In the genomic region with DNA sequence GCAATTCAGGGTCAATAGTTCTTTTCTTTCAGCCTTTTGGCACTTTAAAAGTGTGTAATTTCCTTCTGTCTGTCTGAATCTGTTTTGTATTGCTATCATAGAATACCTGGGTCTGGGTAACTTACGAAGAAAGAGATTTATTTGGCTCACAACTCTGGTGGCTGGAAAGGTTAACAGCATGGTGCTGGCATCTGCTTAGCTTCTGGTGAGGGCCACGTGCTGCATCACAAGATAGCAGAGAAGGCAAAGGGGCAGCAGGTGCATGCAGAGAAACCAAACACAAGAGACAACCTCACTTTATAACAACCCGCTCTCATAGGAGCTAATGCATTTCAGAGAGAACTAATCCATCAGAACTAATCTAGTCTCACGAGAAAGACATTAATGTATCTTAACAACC, we compare ENCODE assay signal across 17 cellular contexts. TPM values are rescaled to one million over a fixed set of nuclear protein-coding genes. Genes with fewer than 3 reads are reported as not detected.
"Had no signal": no experiment of that assay in that cellular context is flagged by ENCODE, and none has a peak within 500 bp of the region (broad histone marks: within the 10 kb centered on the region; RNA-seq: fewer than 3 reads in every experiment).

No MANE protein-coding gene starts in this region.

- H3K4me3 ChIP-seq: lower lobe of right lung, spleen, testis, upper lobe of left lung had no signal

- H3K9me3 ChIP-seq: lower lobe of right lung, spleen, testis, upper lobe of left lung had no signal

- DNase-seq: activated CD4-positive, alpha-beta T cell treated with anti-CD3 and anti-CD28 coated beads, Interleukin-2, amount 10 ng/mL, durations not matched to agents 7 days and 5 days; activated CD8-positive, alpha-beta T cell treated with anti-CD3 and anti-CD28 coated beads, Interleukin-2, amount 10 ng/mL, durations not matched to agents 7 days and 5 days; activated naive CD4-positive, alpha-beta T cell treated with Interleukin-2 at 50 U/mL for 16 hours; activated naive CD8-positive, alpha-beta T cell treated with anti-CD3 and anti-CD28 coated beads, Interleukin-2, amount 10 ng/mL, durations not matched to agents 7 days and 5 days; activated T-cell treated with anti-CD3 and anti-CD28 coated beads, Interleukin-2, amount 50 U/mL, for 24 hours; amygdala; caudate nucleus; effector memory CD8-positive, alpha-beta T cell; left colon; lower lobe of right lung; retina; spleen; stimulated activated CD4-positive, alpha-beta T cell treated with anti-CD3 and anti-CD28 coated beads, Interleukin-4, amount 100 ng/mL, for 4 hours; T1000; testis; upper lobe of left lung had no signal

- H3K27me3 ChIP-seq: testis, upper lobe of left lung had no signal

- H3K27ac ChIP-seq: lower lobe of right lung, spleen, testis, upper lobe of left lung had no signal

- H3K4me1 ChIP-seq: lower lobe of right lung, spleen, testis, upper lobe of left lung had no signal

- H3K36me3 ChIP-seq: lower lobe of right lung, spleen, upper lobe of left lung had no signal

RNA-seq across cellular contexts. Expression of a gene that starts 18.8 kb away (rescaled TPM):
- total RNA-seq: activated CD4-positive, alpha-beta T cell treated with anti-CD3 and anti-CD28 coated beads, Interleukin-2, amount 10 ng/mL, durations not matched to agents 7 days and 5 days; activated CD8-positive, alpha-beta T cell treated with anti-CD3 and anti-CD28 coated beads, Interleukin-2, amount 10 ng/mL, durations not matched to agents 7 days and 5 days; activated naive CD8-positive, alpha-beta T cell treated with anti-CD3 and anti-CD28 coated beads, Interleukin-2, amount 10 ng/mL, durations not matched to agents 7 days and 5 days; activated T-helper 2 cell treated with anti-CD3 and anti-CD28 coated beads, Interferon-gamma antibody, Interleukin-2, Interleukin-4, amounts not matched to agents 10 μg/mL and 5 μg/mL and 100 μg/mL, durations not matched to agents 14 hours and 24 hours and 36 hours had no signal
